ENCODE assay signal across 1 cellular context in genomic region chr1:151061704-151062103, GRCh38.
TF ChIP-seq lines count a peak whose summit lies in the region.

No MANE protein-coding gene starts in this region.

TF ChIP-seq in endothelial cell of umbilical vein, 7 proteins besides CTCF, POLR2A, EP300 and RAD21:
- TF ChIP-seq POLR2AphosphoS5 (IDR thresholded peaks at IDR 0.05; ENCODE audit: insufficient read depth, low read depth, low read length): no peak
- TF ChIP-seq EZH2 (IDR thresholded peaks at IDR 0.05; ENCODE audit: borderline replicate concordance, low read depth, low read length, severe bottlenecking): no peak
- no peak for TF ChIP-seq FOS (IDR thresholded peaks at IDR 0.05; ENCODE audit: borderline replicate concordance, insufficient read depth, low read length)
TF ChIP-seq in endothelial cell of umbilical vein: peak in this region for 0.
